ENCODE assay signal across 11 cellular contexts in genomic region chr3:171873561-171873960, GRCh38. TPM values are rescaled to one million over a fixed set of nuclear protein-coding genes. Genes with fewer than 3 reads are reported as not detected.
DNase-seq lines count a peak whose midpoint lies in the region; ATAC-seq and TF ChIP-seq lines count a peak whose summit lies in the region.
"Had no signal": no experiment of that assay in that cellular context is flagged by ENCODE, and none has a peak within 500 bp of the region (broad histone marks: within the 10 kb centered on the region; RNA-seq: fewer than 3 reads in every experiment).

No MANE protein-coding gene starts in this region.

- no peak overlapping the region for H3K4me3 ChIP-seq in gastroesophageal sphincter
- no peak overlapping the region for H3K4me3 ChIP-seq in suprapubic skin

- H3K27me3 ChIP-seq in gastroesophageal sphincter (no peaks in the 10 kb centered on the region), suprapubic skin (no peaks in the 10 kb centered on the region)

- H3K27ac ChIP-seq in gastroesophageal sphincter (peak overlapping the region in 3 of 4 donors; percentile 53 to 59 (median 58)), suprapubic skin (peak overlapping the region; percentile 55)
- H3K27ac ChIP-seq: 22Rv1 had no signal

- no peaks in the 10 kb centered on the region for H3K9me3 ChIP-seq in gastroesophageal sphincter
- H3K9me3 ChIP-seq in suprapubic skin: no peaks in the 10 kb centered on the region

- no peaks in the 10 kb centered on the region for H3K36me3 ChIP-seq in gastroesophageal sphincter
- H3K36me3 ChIP-seq in suprapubic skin: no peaks in the 10 kb centered on the region

- ATAC-seq in gastroesophageal sphincter (no peak), HG02840 (IDR thresholded peaks at IDR 0.05; ENCODE audit: low FRiP score, unreplicated experiment) (no peak)

- 38 to 89% methylated on average over 1 of the region's 1 CpG for WGBS in gastroesophageal sphincter (ENCODE audit: low coverage in 1 of 2), 2 donors
- WGBS in suprapubic skin: 81% methylated on average over 1 of the region's 1 CpG

- TF ChIP-seq CTCF in gastroesophageal sphincter (IDR thresholded peaks at IDR 0.05): no peak
- no peak for TF ChIP-seq CTCF in suprapubic skin (IDR thresholded peaks at IDR 0.05)

- peaks cover 16 to 47% (median 29%) of the 10 kb centered on the region in 3 donors for H3K4me1 ChIP-seq in gastroesophageal sphincter
- peaks cover 33% of the 10 kb centered on the region for H3K4me1 ChIP-seq in suprapubic skin

- no peak for TF ChIP-seq POLR2A in gastroesophageal sphincter (IDR thresholded peaks at IDR 0.05)
- no peak for TF ChIP-seq POLR2A in suprapubic skin (IDR thresholded peaks at IDR 0.05)

- DNase-seq in DMS53 (lab: John Stamatoyannopoulos, UW): peak; percentile 3
- no peak for DNase-seq in DMS53 treated with DMSO at 0.1 percent for 48 hours (lab: John Stamatoyannopoulos, UW; ENCODE audit: unreplicated experiment)
- DNase-seq in SW 1271 (lab: John Stamatoyannopoulos, UW): peak; percentile 7 to 40
- DNase-seq in suprapubic skin (ENCODE audit: low spot score in 2 of 2): no peak
- DNase-seq in NCI-H2081 (lab: John Stamatoyannopoulos, UW): no peak
- DNase-seq in NCI-H1092 treated with DMSO at 0.1 percent for 48 hours (lab: John Stamatoyannopoulos, UW): no peak
- DNase-seq: NCI-H1694 treated with DMSO at 0.1 percent for 48 hours, posterior cingulate gyrus had no signal

- TF ChIP-seq EP300 in gastroesophageal sphincter (IDR thresholded peaks at IDR 0.05) (no peak), suprapubic skin (IDR thresholded peaks at IDR 0.05) (no peak)

RNA-seq across cellular contexts. Expression of gene TMEM212, which starts 30.4 kb away (rescaled TPM):
- total RNA-seq in gastroesophageal sphincter (not detected), suprapubic skin (not detected)

Comparison
In these comparisons a context has a peak if more than half of its experiments do, and no peak if none do; other contexts are left out.
1. DNase-seq: peak in DMS53 (single experiment) and SW 1271 (2 of 2); none in DMS53 treated with DMSO at 0.1 percent for 48 hours (single experiment), suprapubic skin (0 of 2), NCI-H2081 (0 of 2) and NCI-H1092 treated with DMSO at 0.1 percent for 48 hours (single experiment).